In genomic region chr7:66700633-66701131, GRCh38 we compare ENCODE assay signal across 13 cellular contexts.
DNase-seq lines count a peak whose midpoint lies in the region; ATAC-seq lines count a peak whose summit lies in the region.
"Had no signal": no experiment of that assay in that cellular context is flagged by ENCODE, and none has a peak within 500 bp of the region (broad histone marks: within the 10 kb centered on the region; RNA-seq: fewer than 3 reads in every experiment).

No MANE protein-coding gene starts in this region.

- no peaks in the 10 kb centered on the region for H3K9me3 Mint-ChIP-seq in activated T-cell treated with anti-CD3 and anti-CD28 coated beads, Interleukin-2, amount 50 U/mL, for 24 hours
- H3K9me3 Mint-ChIP-seq in memory B cell, result no peaks in the 10 kb centered on the region
- H3K9me3 Mint-ChIP-seq in stimulated activated memory B cell treated with anti-CD40 and anti-IgM and Interleukin-4, amounts not matched to agents 10 μg/mL and 1 μg/mL and 100 μg/mL, for 72 hours, result no peaks in the 10 kb centered on the region
- H3K9me3 Mint-ChIP-seq in T-helper 2 cell treated with Interferon-gamma antibody and Interleukin-4, amounts not matched to agents 5 μg/mL and 100 μg/mL, for 36 hours, result no peaks in the 10 kb centered on the region

- no peak for DNase-seq in activated T-cell treated with anti-CD3 and anti-CD28 coated beads, Interleukin-2, amount 50 U/mL, for 24 hours
- DNase-seq in activated T-cell treated with anti-CD3 and anti-CD28 coated beads for 4 hours (no peak), memory B cell (ENCODE audit: low spot score in 2 of 2) (no peak), T-helper 2 cell (no peak)
- DNase-seq in stimulated activated CD4-positive, alpha-beta T cell treated with anti-CD3 and anti-CD28 coated beads, Interleukin-12 subunit alpha, Interleukin-12 subunit beta, amount 100 ng/mL, for 4 hours, result no peak
- DNase-seq in T-helper 2 cell treated with Interferon-gamma antibody and Interleukin-4, amounts not matched to agents 5 μg/mL and 100 μg/mL, for 36 hours (ENCODE audit: low spot score), result no peak
- no peak for DNase-seq in activated naive CD4-positive, alpha-beta T cell treated with anti-CD3 and anti-CD28 coated beads, Interleukin-2, amount 50 U/mL, for 16 hours
- DNase-seq: 8988T, DMS 273 treated with DMSO at 0.1 percent for 48 hours, MG63, NCI-H1092 treated with DMSO at 0.1 percent for 48 hours, NCI-H1694 treated with DMSO at 0.1 percent for 48 hours had no signal

- H3K4me3 Mint-ChIP-seq in activated T-cell treated with anti-CD3 and anti-CD28 coated beads, Interleukin-2, amount 50 U/mL, for 24 hours, result no peak overlapping the region
- no peak overlapping the region for H3K4me3 Mint-ChIP-seq in memory B cell
- no peak overlapping the region for H3K4me3 Mint-ChIP-seq in stimulated activated memory B cell treated with anti-CD40 and anti-IgM and Interleukin-4, amounts not matched to agents 10 μg/mL and 1 μg/mL and 100 μg/mL, for 72 hours
- no peak overlapping the region for H3K4me3 Mint-ChIP-seq in T-helper 2 cell treated with Interferon-gamma antibody and Interleukin-4, amounts not matched to agents 5 μg/mL and 100 μg/mL, for 36 hours

- no peaks in the 10 kb centered on the region for H3K4me1 Mint-ChIP-seq in activated T-cell treated with anti-CD3 and anti-CD28 coated beads, Interleukin-2, amount 50 U/mL, for 24 hours (ENCODE audit: low read depth)
- H3K4me1 Mint-ChIP-seq in memory B cell, result peaks cover 5% of the 10 kb centered on the region
- H3K4me1 Mint-ChIP-seq in stimulated activated memory B cell treated with anti-CD40 and anti-IgM and Interleukin-4, amounts not matched to agents 10 μg/mL and 1 μg/mL and 100 μg/mL, for 72 hours, result peaks cover 6% of the 10 kb centered on the region
- no peaks in the 10 kb centered on the region for H3K4me1 Mint-ChIP-seq in T-helper 2 cell treated with Interferon-gamma antibody and Interleukin-4, amounts not matched to agents 5 μg/mL and 100 μg/mL, for 36 hours (ENCODE audit: low read depth)

- H3K27me3 Mint-ChIP-seq in activated T-cell treated with anti-CD3 and anti-CD28 coated beads, Interleukin-2, amount 50 U/mL, for 24 hours, result no peaks in the 10 kb centered on the region
- no peaks in the 10 kb centered on the region for H3K27me3 Mint-ChIP-seq in memory B cell
- no peaks in the 10 kb centered on the region for H3K27me3 Mint-ChIP-seq in stimulated activated memory B cell treated with anti-CD40 and anti-IgM and Interleukin-4, amounts not matched to agents 10 μg/mL and 1 μg/mL and 100 μg/mL, for 72 hours
- no peaks in the 10 kb centered on the region for H3K27me3 Mint-ChIP-seq in T-helper 2 cell treated with Interferon-gamma antibody and Interleukin-4, amounts not matched to agents 5 μg/mL and 100 μg/mL, for 36 hours (ENCODE audit: low read depth)

- H3K36me3 Mint-ChIP-seq in activated T-cell treated with anti-CD3 and anti-CD28 coated beads, Interleukin-2, amount 50 U/mL, for 24 hours (ENCODE audit: low read depth), result no peaks in the 10 kb centered on the region
- H3K36me3 Mint-ChIP-seq in memory B cell, result no peaks in the 10 kb centered on the region
- peaks cover 7% of the 10 kb centered on the region for H3K36me3 Mint-ChIP-seq in stimulated activated memory B cell treated with anti-CD40 and anti-IgM and Interleukin-4, amounts not matched to agents 10 μg/mL and 1 μg/mL and 100 μg/mL, for 72 hours
- no peaks in the 10 kb centered on the region for H3K36me3 Mint-ChIP-seq in T-helper 2 cell treated with Interferon-gamma antibody and Interleukin-4, amounts not matched to agents 5 μg/mL and 100 μg/mL, for 36 hours (ENCODE audit: low read depth)

- H3K27ac Mint-ChIP-seq in activated T-cell treated with anti-CD3 and anti-CD28 coated beads, Interleukin-2, amount 50 U/mL, for 24 hours, result peak overlapping the region; percentile 26
- peak overlapping the region; percentile 40 for H3K27ac Mint-ChIP-seq in memory B cell
- no peak overlapping the region for H3K27ac Mint-ChIP-seq in stimulated activated memory B cell treated with anti-CD40 and anti-IgM and Interleukin-4, amounts not matched to agents 10 μg/mL and 1 μg/mL and 100 μg/mL, for 72 hours
- no peak overlapping the region for H3K27ac Mint-ChIP-seq in T-helper 2 cell treated with Interferon-gamma antibody and Interleukin-4, amounts not matched to agents 5 μg/mL and 100 μg/mL, for 36 hours

- ATAC-seq in memory B cell (ENCODE audit: low read depth), result no peak
- ATAC-seq in stimulated activated memory B cell treated with anti-CD40 and anti-IgM and Interleukin-4, amounts not matched to agents 10 μg/mL and 1 μg/mL and 100 μg/mL, for 72 hours, result peak; percentile 18

Comparison
In these comparisons a context has a peak if more than half of its experiments do, and no peak if none do; other contexts are left out.
1. H3K27ac Mint-ChIP-seq: peak in activated T-cell treated with anti-CD3 and anti-CD28 coated beads, Interleukin-2, amount 50 U/mL, for 24 hours (single experiment) and memory B cell (single experiment); none in stimulated activated memory B cell treated with anti-CD40 and anti-IgM and Interleukin-4, amounts not matched to agents 10 μg/mL and 1 μg/mL and 100 μg/mL, for 72 hours (single experiment) and T-helper 2 cell treated with Interferon-gamma antibody and Interleukin-4, amounts not matched to agents 5 μg/mL and 100 μg/mL, for 36 hours (single experiment).